ENCODE assay signal across 16 cellular contexts in the genomic region with DNA sequence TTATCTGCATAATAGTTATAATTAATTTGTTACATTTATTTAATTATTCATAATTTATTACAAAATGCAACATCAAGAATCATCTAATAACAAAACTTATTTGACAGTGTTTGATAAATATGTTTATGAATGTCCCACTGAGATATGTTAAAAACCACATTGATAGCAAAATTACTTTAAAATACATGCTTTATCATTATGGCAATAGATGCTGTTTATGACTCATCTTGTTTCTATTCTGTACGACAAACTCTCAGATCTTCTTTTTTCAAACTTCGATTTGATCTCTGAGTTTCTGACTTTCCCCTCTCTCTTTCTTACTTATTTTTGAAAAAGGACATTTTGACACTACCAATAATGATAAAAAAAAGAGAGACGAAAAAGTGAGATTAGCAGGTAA. TPM values are rescaled to one million over a fixed set of nuclear protein-coding genes. Genes with fewer than 3 reads are reported as not detected.
A peak's percentile ranks its signal among the peaks of the same experiment; 100 is the strongest.
DNase-seq lines count a peak whose midpoint lies in the region; ATAC-seq and TF ChIP-seq lines count a peak whose summit lies in the region.
"Had no signal": no experiment of that assay in that cellular context is flagged by ENCODE, and none has a peak within 500 bp of the region (broad histone marks: within the 10 kb centered on the region; RNA-seq: fewer than 3 reads in every experiment).

No MANE protein-coding gene starts in this region.

- H3K36me3 Mint-ChIP-seq in memory B cell (peaks cover 3% of the 10 kb centered on the region), osteocyte (ENCODE audit: unreplicated experiment) (no peaks in the 10 kb centered on the region)
- H3K36me3 Mint-ChIP-seq in stimulated activated effector memory CD8-positive, alpha-beta T cell treated with anti-CD3 and anti-CD28 coated beads, Interleukin-12 subunit alpha, Interleukin-12 subunit beta, amount 100 ng/mL, for 72 hours, result no peaks in the 10 kb centered on the region
- H3K36me3 Mint-ChIP-seq: activated naive CD4-positive, alpha-beta T cell treated with anti-CD3 and anti-CD28 coated beads, Interleukin-2, amount 50 U/mL, for 24 hours had no signal

- DNase-seq in memory B cell (ENCODE audit: low spot score in 2 of 2) (no peak), osteocyte (ENCODE audit: extremely low spot score, unreplicated experiment) (no peak), DMS53 treated with DMSO at 0.1 percent for 48 hours (lab: John Stamatoyannopoulos, UW; ENCODE audit: unreplicated experiment) (no peak)
- no peak for DNase-seq in stimulated activated effector memory CD8-positive, alpha-beta T cell treated with anti-CD3 and anti-CD28 coated beads, Interleukin-12 subunit alpha, Interleukin-12 subunit beta, amount 100 ng/mL, for 72 hours (ENCODE audit: low spot score in 2 of 2)
- DNase-seq in stimulated activated CD4-positive, alpha-beta T cell treated with anti-CD3 and anti-CD28 coated beads, Interleukin-1b, Interleukin-23, amount 100 ng/mL, for 48 hours, result no peak
- DNase-seq: activated CD4-positive, alpha-beta T cell treated with anti-CD3 and anti-CD28 coated beads for 36 hours; gastrocnemius medialis; IMR-90; left lung; NCI-H510A; SK-N-SH; stimulated activated CD4-positive, alpha-beta T cell treated with anti-CD3 and anti-CD28 coated beads, Interleukin-4, amount 100 ng/mL, for 1 hour had no signal

- H3K4me1 Mint-ChIP-seq in memory B cell, result peaks cover 13% of the 10 kb centered on the region
- H3K4me1 Mint-ChIP-seq in stimulated activated effector memory CD8-positive, alpha-beta T cell treated with anti-CD3 and anti-CD28 coated beads, Interleukin-12 subunit alpha, Interleukin-12 subunit beta, amount 100 ng/mL, for 72 hours, result no peaks in the 10 kb centered on the region
- no peaks in the 10 kb centered on the region for H3K4me1 Mint-ChIP-seq in osteocyte (ENCODE audit: unreplicated experiment)
- H3K4me1 Mint-ChIP-seq: activated naive CD4-positive, alpha-beta T cell treated with anti-CD3 and anti-CD28 coated beads, Interleukin-2, amount 50 U/mL, for 24 hours had no signal

- no peak for TF ChIP-seq CTCF in osteocyte (IDR thresholded peaks at IDR 0.05)

- H3K9me3 Mint-ChIP-seq in memory B cell (peaks cover 5% of the 10 kb centered on the region), osteocyte (ENCODE audit: unreplicated experiment) (peaks cover 7% of the 10 kb centered on the region)
- peaks cover 10% of the 10 kb centered on the region for H3K9me3 Mint-ChIP-seq in stimulated activated effector memory CD8-positive, alpha-beta T cell treated with anti-CD3 and anti-CD28 coated beads, Interleukin-12 subunit alpha, Interleukin-12 subunit beta, amount 100 ng/mL, for 72 hours

- H3K27ac Mint-ChIP-seq in memory B cell, result no peak overlapping the region
- H3K27ac Mint-ChIP-seq in stimulated activated effector memory CD8-positive, alpha-beta T cell treated with anti-CD3 and anti-CD28 coated beads, Interleukin-12 subunit alpha, Interleukin-12 subunit beta, amount 100 ng/mL, for 72 hours, result no peak overlapping the region
- H3K27ac Mint-ChIP-seq in osteocyte (ENCODE audit: unreplicated experiment), result no peak overlapping the region
- H3K27ac Mint-ChIP-seq: activated CD4-positive, alpha-beta T cell treated with anti-CD3 and anti-CD28 coated beads for 36 hours; activated naive CD4-positive, alpha-beta T cell treated with anti-CD3 and anti-CD28 coated beads, Interleukin-2, amount 50 U/mL, for 24 hours had no signal

- ATAC-seq in GM18907 (IDR thresholded peaks at IDR 0.05; ENCODE audit: unreplicated experiment) (peak; percentile 54), GM21619 (IDR thresholded peaks at IDR 0.05; ENCODE audit: unreplicated experiment) (peak; percentile 60), HG03159 (IDR thresholded peaks at IDR 0.05; ENCODE audit: unreplicated experiment) (peak; percentile 67), memory B cell (ENCODE audit: low read depth) (peak; percentile 25)
- no peak for ATAC-seq in stimulated activated effector memory CD8-positive, alpha-beta T cell treated with anti-CD3 and anti-CD28 coated beads, Interleukin-12 subunit alpha, Interleukin-12 subunit beta, amount 100 ng/mL, for 72 hours
- ATAC-seq: activated CD4-positive, alpha-beta T cell treated with anti-CD3 and anti-CD28 coated beads for 36 hours; gastrocnemius medialis; left lung had no signal

- H3K27me3 Mint-ChIP-seq in memory B cell (no peaks in the 10 kb centered on the region), osteocyte (ENCODE audit: unreplicated experiment) (no peaks in the 10 kb centered on the region)

- peak overlapping the region; percentile 69 for H3K4me3 Mint-ChIP-seq in memory B cell
- no peak overlapping the region for H3K4me3 Mint-ChIP-seq in stimulated activated effector memory CD8-positive, alpha-beta T cell treated with anti-CD3 and anti-CD28 coated beads, Interleukin-12 subunit alpha, Interleukin-12 subunit beta, amount 100 ng/mL, for 72 hours
- H3K4me3 Mint-ChIP-seq in osteocyte (ENCODE audit: unreplicated experiment), result no peak overlapping the region
- H3K4me3 Mint-ChIP-seq: activated CD4-positive, alpha-beta T cell treated with anti-CD3 and anti-CD28 coated beads for 36 hours; activated naive CD4-positive, alpha-beta T cell treated with anti-CD3 and anti-CD28 coated beads, Interleukin-2, amount 50 U/mL, for 24 hours had no signal

RNA-seq across cellular contexts. Expression of a gene that starts 56.8 kb away (rescaled TPM):
- not detected in 2 replicates for total RNA-seq in osteocyte
- total RNA-seq: activated CD4-positive, alpha-beta T cell treated with anti-CD3 and anti-CD28 coated beads for 36 hours had no signal
